ENCODE assay signal across 29 cellular contexts in the genomic region with DNA sequence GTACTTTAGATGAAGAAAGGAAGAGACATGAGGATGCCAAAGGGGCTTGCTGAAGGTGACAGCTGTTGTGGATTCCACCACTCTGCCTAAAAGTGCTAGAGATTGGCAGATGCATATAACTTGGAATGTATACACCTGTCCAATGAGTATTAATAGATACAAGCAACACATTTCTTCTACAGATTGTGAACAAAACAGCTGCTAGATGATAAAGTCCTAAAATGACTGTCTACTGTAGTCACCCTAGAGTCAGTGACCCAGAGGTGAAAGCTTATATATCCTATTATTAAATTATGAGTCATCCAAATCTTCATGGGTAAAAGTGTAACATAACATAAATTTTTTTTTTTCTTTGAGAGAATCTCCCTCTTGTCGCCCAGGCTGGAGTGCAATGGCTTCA. TPM values are rescaled to one million over a fixed set of nuclear protein-coding genes. Genes with fewer than 3 reads are reported as not detected.
DNase-seq lines count a peak whose midpoint lies in the region; ATAC-seq, FAIRE-seq and TF ChIP-seq lines count a peak whose summit lies in the region.
"Had no signal": no experiment of that assay in that cellular context is flagged by ENCODE, and none has a peak within 500 bp of the region (broad histone marks: within the 10 kb centered on the region; RNA-seq: fewer than 3 reads in every experiment).

No MANE protein-coding gene starts in this region.

- no peak for TF ChIP-seq EP300 in A549 (IDR thresholded peaks at IDR 0.05)

- H3K4ac ChIP-seq in trophoblast cell (ENCODE audit: low read depth, low read length) = peak overlapping the region; percentile 42
- no peak overlapping the region for H3K4ac ChIP-seq in neuronal stem cell (ENCODE audit: low read length)

- no peak for TF ChIP-seq RAD21 in A549 (conservative IDR thresholded peaks at IDR 0.05 in 1 of 2, IDR thresholded peaks at IDR 0.05 in 1 of 2)

- H3K4me1 ChIP-seq in A549 (peaks cover 37% of the 10 kb centered on the region; the same call in 2 of the 3 replicates), trophoblast cell (ENCODE audit: control insufficient read depth in 1 of 2, insufficient read depth in 2 of 2, low read length in 2 of 2) (peaks cover 0 to 8% of the 10 kb centered on the region in 2 experiments), neuronal stem cell (ENCODE audit: control insufficient read depth in 2 of 2, insufficient read depth in 1 of 2, low read depth in 1 of 2, low read length in 2 of 2) (peaks cover 6 to 13% of the 10 kb centered on the region in 2 donors)

- 63% methylated on average over 1 of the region's 1 CpG for WGBS in A549 (ENCODE audit: missing lambda C conversion rate)
- WGBS in trophoblast cell (ENCODE audit: extremely low coverage, insufficient coverage, insufficient read length) = no CpG with 5 or more reads among the region's 1 CpG
- WGBS in neuronal stem cell (ENCODE audit: extremely low coverage in 2 of 2, insufficient read length in 2 of 2, insufficient replicate concordance in 1 of 2), 2 donors = no CpG with 5 or more reads among the region's 1 CpG

- H3K27ac ChIP-seq in A549 (no peak overlapping the region), trophoblast cell (ENCODE audit: low read depth, low read length) (no peak overlapping the region), neuronal stem cell (replicated peaks; ENCODE audit: low read length) (no peak overlapping the region)
- H3K27ac ChIP-seq: adrenal gland, cardiac muscle cell, heart right ventricle, SJSA1, spleen, thyroid gland had no signal

- H4K91ac ChIP-seq in trophoblast cell (ENCODE audit: low read depth, low read length) (no peak overlapping the region), neuronal stem cell (ENCODE audit: low read depth, low read length, poor library complexity) (no peak overlapping the region)

- no peak overlapping the region for H4K12ac ChIP-seq in trophoblast cell (ENCODE audit: low read depth, low read length)

- H2BK15ac ChIP-seq in neuronal stem cell (ENCODE audit: low read length) = no peak overlapping the region

- H2BK5ac ChIP-seq in trophoblast cell (ENCODE audit: low read depth, low read length, poor library complexity) = no peak overlapping the region
- no peak overlapping the region for H2BK5ac ChIP-seq in neuronal stem cell (ENCODE audit: low read length)

- H3K9ac ChIP-seq in trophoblast cell (ENCODE audit: low read length) (no peak overlapping the region), neuronal stem cell (ENCODE audit: low read depth, low read length, poor library complexity) (no peak overlapping the region)

- POLR2A ChIA-PET in A549 (lab: Yijun Ruan, JAX) = no interaction called here

- H2BK12ac ChIP-seq in trophoblast cell (ENCODE audit: low read length) (no peak overlapping the region), neuronal stem cell (ENCODE audit: low read length) (no peak overlapping the region)

- H3K18ac ChIP-seq in trophoblast cell (ENCODE audit: low read length) = no peak overlapping the region
- no peak overlapping the region for H3K18ac ChIP-seq in neuronal stem cell (ENCODE audit: low read length)

- no peaks in the 10 kb centered on the region for H3K9me3 ChIP-seq in A549
- no peaks in the 10 kb centered on the region for H3K9me3 ChIP-seq in trophoblast cell (ENCODE audit: insufficient read depth, low read depth, low read length)
- H3K9me3 ChIP-seq in neuronal stem cell (replicated peaks in 1 of 2; ENCODE audit: control insufficient read depth in 2 of 2, insufficient read depth in 1 of 2, low read depth in 1 of 2, low read length in 2 of 2) = no peaks in the 10 kb centered on the region
- H3K9me3 ChIP-seq: adrenal gland, heart right ventricle, SJSA1, spleen, thyroid gland had no signal

- peak overlapping the region; percentile 89 for H3K27ac Mint-ChIP-seq in chondrocyte (ENCODE audit: unreplicated experiment)
- H3K27ac Mint-ChIP-seq: activated CD8-positive, alpha-beta T cell treated with anti-CD3 and anti-CD28 coated beads, Interleukin-2, amount 10 ng/mL, durations not matched to agents 7 days and 5 days; dendritic cell treated with granulocyte-macrophage colony-stimulating factor and Interleukin-4, amounts not matched to agents 40 ng/mL and 50 ng/mL, for 4 days had no signal

- CTCF ChIA-PET in A549 (lab: Yijun Ruan, JAX) = interaction anchor here (1.3 kb wide), 1 partner anchor 11 kb away, joined by 3 read pairs; no protein-coding TSS in a partner anchor

- no peak overlapping the region for H3K23ac ChIP-seq in trophoblast cell (ENCODE audit: low read length)
- no peak overlapping the region for H3K23ac ChIP-seq in neuronal stem cell (ENCODE audit: low read depth, low read length, poor library complexity)

- H3K79me2 ChIP-seq in trophoblast cell (ENCODE audit: control insufficient read depth, insufficient read depth, low read length, poor library complexity) = peaks cover 14% of the 10 kb centered on the region

- H4K8ac ChIP-seq in trophoblast cell (ENCODE audit: low read depth, low read length) (no peak overlapping the region), neuronal stem cell (ENCODE audit: low read depth, low read length) (no peak overlapping the region)

- H3K79me1 ChIP-seq in trophoblast cell (ENCODE audit: low read length) (peaks cover 12% of the 10 kb centered on the region), neuronal stem cell (ENCODE audit: low read depth, low read length) (no peaks in the 10 kb centered on the region)

- H3K4me3 Mint-ChIP-seq in chondrocyte (ENCODE audit: unreplicated experiment) = no peak overlapping the region
- H3K4me3 Mint-ChIP-seq: activated CD8-positive, alpha-beta T cell treated with anti-CD3 and anti-CD28 coated beads, Interleukin-2, amount 10 ng/mL, durations not matched to agents 7 days and 5 days; dendritic cell treated with granulocyte-macrophage colony-stimulating factor and Interleukin-4, amounts not matched to agents 40 ng/mL and 50 ng/mL, for 4 days had no signal

- H3K27me3 ChIP-seq in trophoblast cell (ENCODE audit: insufficient read depth, low read length) (peaks cover under 1% of the 10 kb centered on the region), neuronal stem cell (ENCODE audit: control insufficient read depth in 3 of 3, insufficient read depth in 3 of 3, low read depth in 1 of 3, low read length in 3 of 3) (no peaks in the 10 kb centered on the region)
- H3K27me3 ChIP-seq: adrenal gland, cardiac muscle cell, heart right ventricle, SJSA1, thyroid gland had no signal

- H3K27me3 Mint-ChIP-seq in chondrocyte (ENCODE audit: low read depth) = no peaks in the 10 kb centered on the region
- H3K27me3 Mint-ChIP-seq: dendritic cell treated with granulocyte-macrophage colony-stimulating factor and Interleukin-4, amounts not matched to agents 40 ng/mL and 50 ng/mL, for 4 days had no signal

- peaks cover 17% of the 10 kb centered on the region for H3K36me3 Mint-ChIP-seq in chondrocyte (ENCODE audit: low read depth)

- H3K4me3 ChIP-seq in A549 (no peak overlapping the region), trophoblast cell (ENCODE audit: low read depth, low read length) (no peak overlapping the region), neuronal stem cell (ENCODE audit: low read length in 2 of 2) (no peak overlapping the region)
- H3K4me3 ChIP-seq: adrenal gland, cardiac muscle cell, heart right ventricle, SJSA1, spleen, thyroid gland had no signal

- H3K4me2 ChIP-seq in A549 (peak overlapping the region; percentile 90; the same call in 2 of the 3 replicates), trophoblast cell (ENCODE audit: low read length) (no peak overlapping the region), neuronal stem cell (ENCODE audit: insufficient read depth, low read length, poor library complexity, severe bottlenecking) (no peak overlapping the region)

- H2AK5ac ChIP-seq in trophoblast cell (ENCODE audit: low read length) (no peak overlapping the region), neuronal stem cell (ENCODE audit: low read depth, low read length) (no peak overlapping the region)

- H2BK120ac ChIP-seq in trophoblast cell (ENCODE audit: insufficient read depth, low read length, poor library complexity) = no peak overlapping the region
- H2BK120ac ChIP-seq in neuronal stem cell (ENCODE audit: low read depth, low read length) = no peak overlapping the region

- no peak for TF ChIP-seq POLR2A in A549 (IDR thresholded peaks at IDR 0.05; ENCODE audit: low read length)

- H3K14ac ChIP-seq in trophoblast cell (ENCODE audit: low read length) (no peak overlapping the region), neuronal stem cell (ENCODE audit: low read length) (no peak overlapping the region)

- H3K4me1 Mint-ChIP-seq in chondrocyte (ENCODE audit: low read depth) = peaks cover 55% of the 10 kb centered on the region

- H3K36me3 ChIP-seq in trophoblast cell (ENCODE audit: control insufficient read depth in 1 of 2, insufficient read depth in 2 of 2, low read length in 2 of 2) (peaks cover 7 to 11% of the 10 kb centered on the region in 2 experiments), neuronal stem cell (replicated peaks in 1 of 2; ENCODE audit: control insufficient read depth in 2 of 2, insufficient read depth in 2 of 2, low read length in 2 of 2) (peaks cover 0 to 4% of the 10 kb centered on the region in 2 donors)
- H3K36me3 ChIP-seq: cardiac muscle cell, thyroid gland had no signal

- no peak for FAIRE-seq in A549 (lab: Jason Lieb, UNC)
- FAIRE-seq: GM12891, H1, TTC549 had no signal

- no peak for ATAC-seq in A549
- no peak for ATAC-seq in HG03039 (IDR thresholded peaks at IDR 0.05; ENCODE audit: unreplicated experiment)
- ATAC-seq in HG03135 (IDR thresholded peaks at IDR 0.05; ENCODE audit: unreplicated experiment) = no peak
- ATAC-seq: activated CD8-positive, alpha-beta T cell treated with anti-CD3 and anti-CD28 coated beads, Interleukin-2, amount 10 ng/mL, durations not matched to agents 7 days and 5 days; heart right ventricle; left ventricle myocardium superior had no signal

- no peaks in the 10 kb centered on the region for H3K9me3 Mint-ChIP-seq in chondrocyte (ENCODE audit: low read depth)
- H3K9me3 Mint-ChIP-seq: dendritic cell treated with granulocyte-macrophage colony-stimulating factor and Interleukin-4, amounts not matched to agents 40 ng/mL and 50 ng/mL, for 4 days had no signal

- no peak overlapping the region for H2AFZ ChIP-seq in trophoblast cell (ENCODE audit: insufficient read depth, low read length, poor library complexity)
- H2AFZ ChIP-seq in neuronal stem cell (ENCODE audit: low read length) = no peak overlapping the region

- no peak for DNase-seq in A549 (ENCODE audit: low read depth in 1 of 2, low spot score in 1 of 2)
- peak; percentile 21 for DNase-seq in HT1080 (ENCODE audit: low read depth)
- DNase-seq in chondrocyte (ENCODE audit: low spot score) = no peak
- DNase-seq in trophoblast cell = no peak
- DNase-seq in neuronal stem cell (ENCODE audit: low spot score) = no peak
- no peak for DNase-seq in stimulated activated CD8-positive, alpha-beta memory T cell treated with anti-CD3 and anti-CD28 coated beads, Interleukin-4, amount 100 ng/mL, for 48 hours
- DNase-seq: activated CD4-positive, alpha-beta T cell treated with anti-CD3 and anti-CD28 coated beads for 1 hour; activated CD8-positive, alpha-beta T cell treated with anti-CD3 and anti-CD28 coated beads, Interleukin-2, amount 10 ng/mL, durations not matched to agents 7 days and 5 days; activated gamma-delta T cell treated with Interleukin-2 at 50 U/mL for 16 hours; adrenal gland; DMS79; heart right ventricle; KG1; left ventricle myocardium superior; MV-4-11; NCI-H345; spleen; stimulated activated CD4-positive, alpha-beta T cell treated with anti-CD3 and anti-CD28 coated beads, Interleukin-4, amount 100 ng/mL, for 1 hour; stimulated activated naive CD4-positive, alpha-beta T cell treated with Interleukin-2 at 50 U/mL for 16 hours; T-helper 1 cell; thyroid gland had no signal

- no peak for TF ChIP-seq CTCF in A549 (IDR thresholded peaks at IDR 0.05)
- TF ChIP-seq CTCF in chondrocyte (IDR thresholded peaks at IDR 0.05) = no peak

RNA-seq across cellular contexts. Expression of gene RNF217, which starts 5.2 kb away (rescaled TPM):
- polyA plus RNA-seq in A549 (2011; rRNA removed) = 20.0 and 22.3 TPM in 2 replicates
- polyA plus RNA-seq in A549 (2012; cell fraction: cytosol; rRNA removed) = 4.9 and 5.0 TPM in 2 replicates
- polyA plus RNA-seq in A549 (2012; cell fraction: nucleus; rRNA removed) = 3.7 and 6.1 TPM in 2 replicates
- polyA plus RNA-seq in A549 (2017; fragmentation: RNase III; extraction: RNeasy Plus Mini Kit Qiagen cat#74134 plus additional on column Dnase treatment) = 4.7 to 9.9 TPM (median 5.7 TPM) in 3 replicates
- 40.8 and 46.5 TPM in 2 replicates for polyA minus RNA-seq in A549 (2011; rRNA and poly(A)+ RNA removed)
- 9.6 and 13.9 TPM in 2 replicates for total RNA-seq in HT1080 (2014; rRNA removed; shearing (Covaris generic))
- polyA plus RNA-seq in HT1080 (2015; cell fraction: cytosol; rRNA removed) = 6.1 and 6.6 TPM in 2 replicates
- polyA plus RNA-seq in HT1080 (2015; cell fraction: nucleus; rRNA removed) = 20.3 and 28.5 TPM in 2 replicates
- total RNA-seq in chondrocyte = 51.5 to 72.5 TPM (median 54.6 TPM) in 3 replicates
- polyA plus RNA-seq in trophoblast cell (2013) = 43.5 and 44.6 TPM in 2 replicates
- polyA plus RNA-seq in neuronal stem cell (2013, experiment 1 of 2) = 3.9 TPM
- polyA plus RNA-seq in neuronal stem cell (2013, experiment 2 of 2) = 4.3 TPM
